Comparison of ENCODE assay signal across 11 cellular contexts in genomic region chr15:80250614-80251504, GRCh38. TPM values are rescaled to one million over a fixed set of nuclear protein-coding genes. Genes with fewer than 3 reads are reported as not detected.
A peak's percentile ranks its signal among the peaks of the same experiment; 100 is the strongest.
DNase-seq lines count a peak whose midpoint lies in the region; ATAC-seq and TF ChIP-seq lines count a peak whose summit lies in the region.
"Had no signal": no experiment of that assay in that cellular context is flagged by ENCODE, and none has a peak within 500 bp of the region (broad histone marks: within the 10 kb centered on the region; RNA-seq: fewer than 3 reads in every experiment).

No MANE protein-coding gene starts in this region.

- H2BK20ac ChIP-seq in H9 (ENCODE audit: low read depth, low read length, poor library complexity, severe bottlenecking): no peak overlapping the region

- no peak overlapping the region for H3K56ac ChIP-seq in H9 (ENCODE audit: insufficient read length, low read depth, low read length)

- no peak overlapping the region for H2AFZ ChIP-seq in H9 (ENCODE audit: low read length)

- peak overlapping the region; percentile 56 to 78 for H3K4me3 Mint-ChIP-seq in H9
- peak overlapping the region; percentile 48 for H3K4me3 Mint-ChIP-seq in activated naive CD8-positive, alpha-beta T cell treated with anti-CD3 and anti-CD28 coated beads, Interleukin-2, amount 10 ng/mL, durations not matched to agents 7 days and 5 days

- peaks cover 17% of the 10 kb centered on the region; the same call in 1 of the 2 replicates for H3K27me3 ChIP-seq in H9 (ENCODE audit: insufficient read depth, low read length)
- peaks cover 82% of the 10 kb centered on the region for H3K27me3 ChIP-seq in iPS-20b (ENCODE audit: insufficient read depth, low read length)

- H2BK120ac ChIP-seq in H9 (ENCODE audit: low read depth, low read length, poor library complexity, severe bottlenecking): no peak overlapping the region

- H3K79me1 ChIP-seq in H9 (ENCODE audit: insufficient read depth, low read depth, low read length, poor library complexity, severe bottlenecking): no peaks in the 10 kb centered on the region

- H3K4me2 ChIP-seq in H9 (ENCODE audit: insufficient read depth, insufficient read length, low read length): peak overlapping the region; percentile 32

- peaks cover 10 to 17% of the 10 kb centered on the region in 2 experiments; a peak in 3 of 4 replicates for H3K4me1 Mint-ChIP-seq in H9
- peaks cover 2% of the 10 kb centered on the region for H3K4me1 Mint-ChIP-seq in activated naive CD8-positive, alpha-beta T cell treated with anti-CD3 and anti-CD28 coated beads, Interleukin-2, amount 10 ng/mL, durations not matched to agents 7 days and 5 days

- H3K4me3 ChIP-seq in iPS-20b (ENCODE audit: low read length): peak overlapping the region; percentile 72

- H3K4me1 ChIP-seq in H9 (ENCODE audit: insufficient read depth, low read length): no peaks in the 10 kb centered on the region
- H3K4me1 ChIP-seq in iPS-20b (ENCODE audit: insufficient read depth, low read length): no peaks in the 10 kb centered on the region; the same call in 1 of the 2 replicates

- H4K8ac ChIP-seq in H9 (replicated peaks; ENCODE audit: insufficient read length, low read depth, low read length): no peak overlapping the region

- H3K9ac ChIP-seq in H9 (ENCODE audit: extremely low read depth, insufficient read length, low read length): no peak overlapping the region
- no peak overlapping the region for H3K9ac ChIP-seq in iPS-20b (ENCODE audit: low read depth, low read length)

- H3K36me3 ChIP-seq in iPS-20b (ENCODE audit: insufficient read depth, low read depth, low read length): no peaks in the 10 kb centered on the region

- H4K20me1 ChIP-seq in H9 (ENCODE audit: control insufficient read depth, insufficient read depth, insufficient read length): no peaks in the 10 kb centered on the region

- no peaks in the 10 kb centered on the region; a peak in 2 of 5 replicates for H3K9me3 Mint-ChIP-seq in H9
- H3K9me3 Mint-ChIP-seq in activated naive CD8-positive, alpha-beta T cell treated with anti-CD3 and anti-CD28 coated beads, Interleukin-2, amount 10 ng/mL, durations not matched to agents 7 days and 5 days: no peaks in the 10 kb centered on the region

- H3K9me3 ChIP-seq in H9 (ENCODE audit: control insufficient read depth, low read depth, low read length): no peaks in the 10 kb centered on the region
- no peaks in the 10 kb centered on the region for H3K9me3 ChIP-seq in iPS-20b (ENCODE audit: insufficient read depth, low read depth, low read length)

- ATAC-seq in activated naive CD8-positive, alpha-beta T cell treated with anti-CD3 and anti-CD28 coated beads, Interleukin-2, amount 10 ng/mL, durations not matched to agents 7 days and 5 days (ENCODE audit: low read depth): no peak
- no peak for ATAC-seq in GM19023 (IDR thresholded peaks at IDR 0.05; ENCODE audit: unreplicated experiment)
- no peak for ATAC-seq in GM21717 (IDR thresholded peaks at IDR 0.05; ENCODE audit: unreplicated experiment)

- H3K36me3 Mint-ChIP-seq in H9 (ENCODE audit: insufficient read depth in 1 of 3, low read depth in 3 of 3): no peaks in the 10 kb centered on the region
- no peaks in the 10 kb centered on the region for H3K36me3 Mint-ChIP-seq in activated naive CD8-positive, alpha-beta T cell treated with anti-CD3 and anti-CD28 coated beads, Interleukin-2, amount 10 ng/mL, durations not matched to agents 7 days and 5 days

- POLR2A ChIA-PET in activated naive CD8-positive, alpha-beta T cell treated with anti-CD3 and anti-CD28 coated beads, Interleukin-2, amount 10 ng/mL, durations not matched to agents 7 days and 5 days (lab: Charles Lee): no interaction called here

- no peak overlapping the region for H4K5ac ChIP-seq in H9 (ENCODE audit: insufficient read length, low read depth, low read length)

- no peak overlapping the region for H2BK15ac ChIP-seq in H9 (ENCODE audit: low read depth, low read length)

- peaks cover 87% of the 10 kb centered on the region for H3K27me3 Mint-ChIP-seq in H9 (ENCODE audit: low read depth)
- H3K27me3 Mint-ChIP-seq in activated naive CD8-positive, alpha-beta T cell treated with anti-CD3 and anti-CD28 coated beads, Interleukin-2, amount 10 ng/mL, durations not matched to agents 7 days and 5 days: peaks cover 65% of the 10 kb centered on the region

- TF ChIP-seq CTCF in H9 (conservative IDR thresholded peaks at IDR 0.05): no peak

- H2AK5ac ChIP-seq in H9 (ENCODE audit: insufficient read length, low read length): no peak overlapping the region

- no peaks in the 10 kb centered on the region for H3K79me2 ChIP-seq in H9 (ENCODE audit: insufficient read depth, low read length)

- no peak overlapping the region for H2BK12ac ChIP-seq in H9 (ENCODE audit: insufficient read length, low read depth, low read length)

- H3K27ac Mint-ChIP-seq in H9: no peak overlapping the region
- H3K27ac Mint-ChIP-seq in activated naive CD8-positive, alpha-beta T cell treated with anti-CD3 and anti-CD28 coated beads, Interleukin-2, amount 10 ng/mL, durations not matched to agents 7 days and 5 days: no peak overlapping the region

- DNase-seq in H9 (no peak), retina (peak; percentile 28), NCI-H2107 treated with DMSO at 0.1 percent for 48 hours (lab: John Stamatoyannopoulos, UW; ENCODE audit: unreplicated experiment) (no peak), COR-L47 (lab: John Stamatoyannopoulos, UW) (no peak)
- no peak for DNase-seq in activated naive CD8-positive, alpha-beta T cell treated with anti-CD3 and anti-CD28 coated beads, Interleukin-2, amount 10 ng/mL, durations not matched to agents 7 days and 5 days
- DNase-seq: NCI-H1436, T1000 had no signal

- H3K4ac ChIP-seq in H9 (ENCODE audit: low read depth, low read length): no peak overlapping the region

- H2BK5ac ChIP-seq in H9 (ENCODE audit: insufficient read length, low read length): no peak overlapping the region

- H3T11ph ChIP-seq in H9 (ENCODE audit: low read length): no peak overlapping the region

- no peak overlapping the region for H3K14ac ChIP-seq in H9 (ENCODE audit: insufficient read depth, low read length)

- no CpG with 5 or more reads among the region's 21 CpGs for WGBS in H9 (ENCODE audit: extremely low coverage, insufficient read length, low lambda C conversion rate)

- no peak overlapping the region for H4K91ac ChIP-seq in H9 (ENCODE audit: insufficient read length, low read depth, low read length)

- H3K27ac ChIP-seq in H9 (ENCODE audit: insufficient read length, low read depth, low read length) (no peak overlapping the region), iPS-20b (ENCODE audit: low read length) (no peak overlapping the region)

- H3K23me2 ChIP-seq in H9 (ENCODE audit: insufficient read length, low read depth, low read length, poor library complexity, severe bottlenecking): no peaks in the 10 kb centered on the region

- H3K18ac ChIP-seq in H9 (ENCODE audit: insufficient read length, low read depth, low read length): no peak overlapping the region

- no peak overlapping the region for H3K23ac ChIP-seq in H9 (ENCODE audit: insufficient read length, low read depth, low read length)

RNA-seq across cellular contexts. Expression of gene CTXND1, which starts 1.2 kb away (rescaled TPM):
- not detected in 2 replicates for total RNA-seq in H9 (2021)
- total RNA-seq in activated naive CD8-positive, alpha-beta T cell treated with anti-CD3 and anti-CD28 coated beads, Interleukin-2, amount 10 ng/mL, durations not matched to agents 7 days and 5 days: not detected
- total RNA-seq: dermis microvascular lymphatic vessel endothelial cell had no signal
